ENCODE assay signal across 1 cellular context in the genomic region with DNA sequence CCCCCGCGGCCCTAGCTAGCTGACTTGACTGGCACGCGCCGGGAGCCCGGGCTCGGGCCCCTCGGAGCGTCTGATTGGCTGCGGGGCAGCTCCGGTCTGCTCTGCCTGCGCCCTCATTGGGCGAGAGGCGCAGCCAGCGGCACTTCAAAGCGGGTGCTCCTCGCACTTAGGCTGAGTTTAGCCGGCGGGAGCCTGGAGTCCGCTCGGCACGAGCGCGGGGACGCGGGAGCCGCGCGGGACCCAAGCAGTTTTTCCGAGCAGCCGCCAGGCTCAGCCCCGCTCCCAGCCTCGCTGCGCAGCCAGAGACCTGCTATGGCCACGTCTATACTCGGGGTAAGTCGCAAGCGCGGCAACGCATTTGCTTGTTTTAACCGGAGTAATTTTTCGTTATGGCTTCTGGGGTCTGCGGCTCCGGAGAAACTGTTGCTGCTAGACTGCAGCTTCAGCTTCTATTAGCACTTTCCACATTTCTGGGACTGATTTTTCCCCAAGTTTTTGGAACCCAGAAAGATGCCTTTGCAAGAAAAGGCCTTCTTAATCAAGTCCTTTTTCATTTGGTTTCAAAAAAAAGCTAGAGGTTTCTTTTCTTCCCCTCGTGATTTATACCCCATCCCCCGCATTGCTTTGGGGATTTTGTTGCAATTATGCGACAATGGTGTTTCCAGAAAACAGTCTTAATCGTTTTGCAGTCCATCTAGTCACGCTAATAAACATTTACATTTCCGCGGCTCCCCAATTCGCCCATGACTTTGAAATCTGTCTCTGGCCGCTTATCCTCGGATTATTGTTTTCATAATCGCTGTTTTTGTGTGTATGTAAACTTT.
TF ChIP-seq lines count a peak whose summit lies in the region.

A gene (plus strand): TSS at position 174 of the 824 bp plus-strand sequence. CDS start 139 bp downstream, at position 313.

TF ChIP-seq in GM23338, 12 proteins besides CTCF, POLR2A, EP300 and RAD21 (continued from another document):
- TF ChIP-seq, protein P1, sequence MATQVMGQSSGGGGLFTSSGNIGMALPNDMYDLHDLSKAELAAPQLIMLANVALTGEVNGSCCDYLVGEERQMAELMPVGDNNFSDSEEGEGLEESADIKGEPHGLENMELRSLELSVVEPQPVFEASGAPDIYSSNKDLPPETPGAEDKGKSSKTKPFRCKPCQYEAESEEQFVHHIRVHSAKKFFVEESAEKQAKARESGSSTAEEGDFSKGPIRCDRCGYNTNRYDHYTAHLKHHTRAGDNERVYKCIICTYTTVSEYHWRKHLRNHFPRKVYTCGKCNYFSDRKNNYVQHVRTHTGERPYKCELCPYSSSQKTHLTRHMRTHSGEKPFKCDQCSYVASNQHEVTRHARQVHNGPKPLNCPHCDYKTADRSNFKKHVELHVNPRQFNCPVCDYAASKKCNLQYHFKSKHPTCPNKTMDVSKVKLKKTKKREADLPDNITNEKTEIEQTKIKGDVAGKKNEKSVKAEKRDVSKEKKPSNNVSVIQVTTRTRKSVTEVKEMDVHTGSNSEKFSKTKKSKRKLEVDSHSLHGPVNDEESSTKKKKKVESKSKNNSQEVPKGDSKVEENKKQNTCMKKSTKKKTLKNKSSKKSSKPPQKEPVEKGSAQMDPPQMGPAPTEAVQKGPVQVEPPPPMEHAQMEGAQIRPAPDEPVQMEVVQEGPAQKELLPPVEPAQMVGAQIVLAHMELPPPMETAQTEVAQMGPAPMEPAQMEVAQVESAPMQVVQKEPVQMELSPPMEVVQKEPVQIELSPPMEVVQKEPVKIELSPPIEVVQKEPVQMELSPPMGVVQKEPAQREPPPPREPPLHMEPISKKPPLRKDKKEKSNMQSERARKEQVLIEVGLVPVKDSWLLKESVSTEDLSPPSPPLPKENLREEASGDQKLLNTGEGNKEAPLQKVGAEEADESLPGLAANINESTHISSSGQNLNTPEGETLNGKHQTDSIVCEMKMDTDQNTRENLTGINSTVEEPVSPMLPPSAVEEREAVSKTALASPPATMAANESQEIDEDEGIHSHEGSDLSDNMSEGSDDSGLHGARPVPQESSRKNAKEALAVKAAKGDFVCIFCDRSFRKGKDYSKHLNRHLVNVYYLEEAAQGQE (IDR thresholded peaks at IDR 0.05; ENCODE audit: unreplicated experiment): no peak
